15 cellular contexts compared by ENCODE assay signal in genomic region chr3:169104541-169104940, GRCh38.
DNase-seq lines count a peak whose midpoint lies in the region; ATAC-seq, FAIRE-seq and TF ChIP-seq lines count a peak whose summit lies in the region.
"Had no signal": no experiment of that assay in that cellular context is flagged by ENCODE, and none has a peak within 500 bp of the region (broad histone marks: within the 10 kb centered on the region; RNA-seq: fewer than 3 reads in every experiment).

No MANE protein-coding gene starts in this region.

- intact Hi-C loops in upper lobe of right lung (cut with DNase I), result no loop called here

- H3K4me1 ChIP-seq in fibroblast of lung (ENCODE audit: control insufficient read depth, extremely low read depth, insufficient read depth, low read length) (peaks cover 8% of the 10 kb centered on the region), upper lobe of right lung (peaks cover 7% of the 10 kb centered on the region)
- H3K4me1 ChIP-seq: suprapubic skin had no signal

- H3K4me3 ChIP-seq in fibroblast of lung (replicated peaks in 1 of 4; ENCODE audit: control extremely low read depth in 1 of 4, insufficient read depth in 1 of 4, low read depth in 3 of 4, low read length in 4 of 4) (no peak overlapping the region), upper lobe of right lung (no peak overlapping the region)
- H3K4me3 ChIP-seq: cardiac muscle cell, HAP-1, suprapubic skin had no signal

- no peak for TF ChIP-seq POLR2A in H54 (IDR thresholded peaks at IDR 0.05; ENCODE audit: low read depth, low read length)

- H3K27ac ChIP-seq in fibroblast of lung (ENCODE audit: insufficient read depth, low read length) (peak overlapping the region; percentile 26), upper lobe of right lung (no peak overlapping the region)
- H3K27ac ChIP-seq: cardiac muscle cell, suprapubic skin had no signal

- no peak for DNase-seq in H54 (ENCODE audit: insufficient read length, low spot score)
- DNase-seq in RCC 7860 (ENCODE audit: low spot score), result peak; percentile 59
- DNase-seq in fibroblast of lung (ENCODE audit: low read depth in 2 of 2), result peak; percentile 81 to 96
- DNase-seq in upper lobe of right lung, result no peak
- no peak for DNase-seq in stimulated activated CD4-positive, alpha-beta T cell treated with anti-CD3 and anti-CD28 coated beads, Interleukin-4, amount 100 ng/mL, for 1 hour
- DNase-seq in cerebellar cortex (ENCODE audit: low spot score), result no peak
- DNase-seq: activated CD4-positive, alpha-beta T cell treated with anti-CD3 and anti-CD28 coated beads, Interleukin-2, amount 50 U/mL, for 48 hours; DND-41; NCI-H2029 treated with DMSO at 0.1 percent for 48 hours; retina had no signal

- peak overlapping the region; percentile 17 for H3K4me2 ChIP-seq in fibroblast of lung (ENCODE audit: extremely low read depth, insufficient read depth, low read length)

- no peaks in the 10 kb centered on the region for H3K36me3 ChIP-seq in fibroblast of lung (ENCODE audit: control insufficient read depth, insufficient read depth, low read length)
- H3K36me3 ChIP-seq in upper lobe of right lung, result peaks cover 4% of the 10 kb centered on the region
- H3K36me3 ChIP-seq: cardiac muscle cell, HAP-1, suprapubic skin had no signal

- TF ChIP-seq CTCF in fibroblast of lung (conservative IDR thresholded peaks at IDR 0.05 in 1 of 2, IDR thresholded peaks at IDR 0.05 in 1 of 2; ENCODE audit: low read depth in 1 of 2, low read length in 2 of 2) (no peak), upper lobe of right lung (IDR thresholded peaks at IDR 0.05) (no peak)

- no peak overlapping the region for H3K9ac ChIP-seq in fibroblast of lung (ENCODE audit: insufficient read depth, low read length)

- H2AFZ ChIP-seq in fibroblast of lung (ENCODE audit: low read length), result no peak overlapping the region

- H3K9me3 ChIP-seq in fibroblast of lung (ENCODE audit: control insufficient read depth, insufficient read depth, low read depth, low read length) (no peaks in the 10 kb centered on the region), upper lobe of right lung (no peaks in the 10 kb centered on the region)
- H3K9me3 ChIP-seq: HAP-1, suprapubic skin had no signal

- H3K79me2 ChIP-seq in fibroblast of lung (ENCODE audit: control insufficient read depth, insufficient read depth, low read length), result no peaks in the 10 kb centered on the region

- no peaks in the 10 kb centered on the region for H4K20me1 ChIP-seq in fibroblast of lung (ENCODE audit: control insufficient read depth, extremely low read depth, insufficient read depth, low read length)

- FAIRE-seq in H54 (lab: Jason Lieb, UNC) (peak; percentile 78), RCC 7860 (lab: Jason Lieb, UNC) (peak; percentile 77)

- H3K27me3 ChIP-seq in fibroblast of lung (ENCODE audit: control insufficient read depth, insufficient read depth, low read length) (no peaks in the 10 kb centered on the region), upper lobe of right lung (no peaks in the 10 kb centered on the region)
- H3K27me3 ChIP-seq: cardiac muscle cell, suprapubic skin had no signal

- peak; percentile 49 for ATAC-seq in upper lobe of right lung
- no peak for ATAC-seq in HG02678 (IDR thresholded peaks at IDR 0.05; ENCODE audit: unreplicated experiment)
- ATAC-seq: activated T-helper 17 cell treated with anti-CD3 and anti-CD28 coated beads, Interleukin-2, amount 50 U/mL, for 72 hours had no signal

Comparison
In these comparisons a context has a peak if more than half of its experiments do, and no peak if none do; other contexts are left out.
1. DNase-seq: peak in RCC 7860 (single experiment) and fibroblast of lung (2 of 2); none in H54 (single experiment), upper lobe of right lung (single experiment), stimulated activated CD4-positive, alpha-beta T cell treated with anti-CD3 and anti-CD28 coated beads, Interleukin-4, amount 100 ng/mL, for 1 hour (single experiment) and cerebellar cortex (single experiment).